7 cellular contexts compared by ENCODE assay signal in genomic region chr2:205700331-205701132, GRCh38. TPM values are rescaled to one million over a fixed set of nuclear protein-coding genes. Genes with fewer than 3 reads are reported as not detected.
DNase-seq lines count a peak whose midpoint lies in the region; ATAC-seq, FAIRE-seq and TF ChIP-seq lines count a peak whose summit lies in the region.

No MANE protein-coding gene starts in this region.

- TF ChIP-seq CTCF in H1 (IDR thresholded peaks at IDR 0.05; ENCODE audit: control extremely low read depth in 1 of 3, insufficient read depth in 1 of 3, low read depth in 1 of 3, low read length in 3 of 3) (no peak), osteocyte (IDR thresholded peaks at IDR 0.05) (no peak)

- peaks cover 95% of the 10 kb centered on the region for H3K4me1 Mint-ChIP-seq in osteocyte (ENCODE audit: unreplicated experiment)

- peak overlapping the region; percentile 65 for H2BK12ac ChIP-seq in H1 (ENCODE audit: low read depth, low read length)

- H3K4me3 Mint-ChIP-seq in osteocyte (ENCODE audit: unreplicated experiment), result peak overlapping the region; percentile 23

- ATAC-seq in GM18907 (IDR thresholded peaks at IDR 0.05; ENCODE audit: unreplicated experiment), result peak; percentile 89
- peak; percentile 80 for ATAC-seq in HG02678 (IDR thresholded peaks at IDR 0.05; ENCODE audit: unreplicated experiment)

- H2BK120ac ChIP-seq in H1 (replicated peaks; ENCODE audit: low read depth, low read length), result no peak overlapping the region

- H2BK15ac ChIP-seq in H1 (ENCODE audit: low read length), result no peak overlapping the region

- H2BK20ac ChIP-seq in H1 (ENCODE audit: low read length), result no peak overlapping the region

- no peaks in the 10 kb centered on the region for H3K27me3 ChIP-seq in H1 (replicated peaks in 1 of 4; ENCODE audit: control insufficient read depth in 3 of 4, extremely low read depth in 1 of 4, insufficient read depth in 3 of 4, low read length in 3 of 4)

- H3K4me2 ChIP-seq in H1 (ENCODE audit: insufficient read depth in 1 of 2, low read depth in 2 of 2, low read length in 2 of 2), result no peak overlapping the region

- H2BK5ac ChIP-seq in H1 (ENCODE audit: low read depth, low read length), result peak overlapping the region; percentile 27; the same call in 1 of the 2 replicates

- peaks cover 0 to 6% (median 0%) of the 10 kb centered on the region in 4 experiments; a peak in 1 of 8 replicates for H3K36me3 ChIP-seq in H1 (ENCODE audit: control insufficient read depth in 2 of 4, insufficient read depth in 4 of 4, low read length in 3 of 4)

- H4K91ac ChIP-seq in H1 (replicated peaks; ENCODE audit: insufficient read length, low read length), result no peak overlapping the region

- no peak overlapping the region for H3K23ac ChIP-seq in H1 (ENCODE audit: insufficient read length)

- no peaks in the 10 kb centered on the region for H3K23me2 ChIP-seq in H1 (ENCODE audit: low read depth, low read length)

- no peaks in the 10 kb centered on the region for H3K79me1 ChIP-seq in H1 (ENCODE audit: low read depth, low read length)

- POLR2A ChIA-PET in H1 (lab: Charles Lee; ENCODE audit: partially characterized antibody), result interaction anchor here (0.8 to 1.1 kb wide), 2 partner anchors 12 to 13 kb away, joined by 3 to 5 read pairs; no protein-coding TSS in a partner anchor

- H2AK5ac ChIP-seq in H1 (ENCODE audit: low read depth, low read length), result no peak overlapping the region

- DNase-seq in NOMO-1 treated with dmso at 0.1 percent for 144 hours (lab: John Stamatoyannopoulos, UW; ENCODE audit: unreplicated experiment) (peak; percentile 60), H1 (ENCODE audit: low read depth in 1 of 2, low spot score in 2 of 2) (no peak), osteocyte (ENCODE audit: extremely low spot score, unreplicated experiment) (peak; percentile 90), HPDE6-E6E7 (ENCODE audit: extremely low spot score) (no peak)
- DNase-seq in stimulated activated CD4-positive, alpha-beta T cell treated with anti-CD3 and anti-CD28 coated beads, Interleukin-2, amount 100 ng/mL, for 48 hours, result no peak

- TF ChIP-seq EP300 in H1 (IDR thresholded peaks at IDR 0.05; ENCODE audit: borderline replicate concordance in 1 of 2, low read depth in 2 of 2, low read length in 2 of 2), result no peak

- peaks cover 0 to 4% of the 10 kb centered on the region in 2 experiments; a peak in 1 of 4 replicates for H3K79me2 ChIP-seq in H1 (ENCODE audit: control insufficient read depth in 1 of 2, insufficient read depth in 2 of 2, low read length in 2 of 2)

- H3K14ac ChIP-seq in H1 (ENCODE audit: insufficient read length), result no peak overlapping the region

- peaks cover 4 to 23% (median 13%) of the 10 kb centered on the region in 4 experiments for H3K4me1 ChIP-seq in H1 (replicated peaks in 1 of 4; ENCODE audit: control insufficient read depth in 3 of 4, insufficient read depth in 4 of 4, low read length in 3 of 4)

- H3K36me3 Mint-ChIP-seq in osteocyte (ENCODE audit: unreplicated experiment), result peaks cover 17% of the 10 kb centered on the region

- no peak overlapping the region for H4K8ac ChIP-seq in H1 (ENCODE audit: extremely low read depth, insufficient read depth, low read length)

- H3K27me3 Mint-ChIP-seq in osteocyte (ENCODE audit: unreplicated experiment), result no peaks in the 10 kb centered on the region

- TF ChIP-seq POLR2A in H1 (IDR thresholded peaks at IDR 0.05; ENCODE audit: control extremely low read depth in 1 of 2, low read depth in 2 of 2, low read length in 2 of 2), result no peak

- peak overlapping the region; percentile 91 for H3K27ac Mint-ChIP-seq in osteocyte (ENCODE audit: unreplicated experiment)

- no peak for FAIRE-seq in H1 (lab: Jason Lieb, UNC)

- peak overlapping the region in 1 of 4 experiments; percentile 4; a peak in 1 of 7 replicates for H3K9ac ChIP-seq in H1 (replicated peaks in 1 of 4; ENCODE audit: extremely low read depth in 1 of 4, low read depth in 3 of 4, low read length in 3 of 4)

- no peak overlapping the region for H3K4ac ChIP-seq in H1 (replicated peaks; ENCODE audit: insufficient read length, low read depth, low read length)

- no peak overlapping the region for H3K4me3 ChIP-seq in H1 (ENCODE audit: extremely low read depth in 1 of 4, insufficient read depth in 2 of 4, low read depth in 3 of 4, low read length in 4 of 4)

- no peaks in the 10 kb centered on the region for H4K20me1 ChIP-seq in H1 (replicated peaks in 1 of 2; ENCODE audit: control insufficient read depth in 1 of 2, insufficient read depth in 2 of 2, low read length in 2 of 2)

- H3K27ac ChIP-seq in H1 (ENCODE audit: low read depth, low read length), result no peak overlapping the region

- no peak overlapping the region for H3K56ac ChIP-seq in H1 (replicated peaks; ENCODE audit: insufficient read length, low read depth, low read length)

- no peak overlapping the region for H2AFZ ChIP-seq in H1 (ENCODE audit: low read length)

- H3K18ac ChIP-seq in H1 (ENCODE audit: extremely low read depth, low read length), result peak overlapping the region; percentile 71

- H3K9me3 Mint-ChIP-seq in osteocyte (ENCODE audit: unreplicated experiment), result no peaks in the 10 kb centered on the region

- no peak for TF ChIP-seq RAD21 in H1 (IDR thresholded peaks at IDR 0.05 in 1 of 2, conservative IDR thresholded peaks at IDR 0.05 in 1 of 2; ENCODE audit: low read depth in 2 of 2, low read length in 2 of 2)

- no peaks in the 10 kb centered on the region; a peak in 1 of 4 replicates for H3K9me3 ChIP-seq in H1 (ENCODE audit: insufficient read depth in 2 of 2, low read depth in 1 of 2, low read length in 1 of 2)

- no peak overlapping the region for H4K5ac ChIP-seq in H1 (ENCODE audit: insufficient read length, low read depth, low read length)

- 78% methylated on average over 12 of the region's 12 CpGs; no CpG with 5 or more reads in 1 of the 2 experiments for WGBS in H1 (ENCODE audit: extremely low coverage in 1 of 2, insufficient coverage in 1 of 2, insufficient read length in 1 of 2, insufficient replicate concordance in 2 of 2, low coverage in 1 of 2, low lambda C conversion rate in 2 of 2, missing lambda C conversion rate in 1 of 2), 2 experiments

- CTCF ChIA-PET in H1 (lab: Charles Lee; ENCODE audit: partially characterized antibody), result interaction anchor here (0.7 to 1.3 kb wide), 5 partner anchors 20 to 186 kb away, joined by 3 to 4 read pairs (median 4); no protein-coding TSS in a partner anchor

TF ChIP-seq in H1, 55 proteins besides CTCF, POLR2A, EP300 and RAD21:
- TF ChIP-seq RFX5 (IDR thresholded peaks at IDR 0.05; ENCODE audit: borderline replicate concordance, low read depth, low read length), result no peak
- no peak for TF ChIP-seq HDAC6 (IDR thresholded peaks at IDR 0.05; ENCODE audit: low read depth, low read length)
- TF ChIP-seq PHF8 (conservative IDR thresholded peaks at IDR 0.05; ENCODE audit: low read depth, low read length), result no peak
- no peak for TF ChIP-seq YY1 (IDR thresholded peaks at IDR 0.05; ENCODE audit: low read depth, low read length)

RNA-seq across cellular contexts. Expression of gene NRP2, which starts 18.2 kb away (rescaled TPM):
- 36.9 and 37.8 TPM in 2 replicates for total RNA-seq in H1 (2021; fragmentation: NEBNext Ultra II Directional; extraction: Animal tissue kit (Norgen Biotek cat#: 25700))
- polyA plus RNA-seq in H1 (2011; rRNA removed), result 26.7 and 32.0 TPM in 2 replicates
- 23.9 TPM for polyA plus RNA-seq in H1 (2011; cell fraction: cytosol; rRNA removed)
- polyA plus RNA-seq in H1 (2011; cell fraction: nucleus; rRNA removed), result 56.3 TPM
- polyA plus RNA-seq in H1 (2012, experiment 1 of 2), result 35.4 to 38.0 TPM (median 37.0 TPM) in 4 replicates
- polyA plus RNA-seq in H1 (2012, experiment 2 of 2), result 10.6 TPM
- 46.7 TPM for polyA plus RNA-seq in H1 (2013, experiment 1 of 2)
- polyA plus RNA-seq in H1 (2013, experiment 2 of 2), result 42.5 TPM
- polyA minus RNA-seq in H1 (2011; rRNA and poly(A)+ RNA removed), result 78.9 and 87.3 TPM in 2 replicates
- 24.7 TPM for polyA minus RNA-seq in H1 (2011; cell fraction: cytosol; rRNA and poly(A)+ RNA removed)
- polyA minus RNA-seq in H1 (2011; cell fraction: nucleus; rRNA and poly(A)+ RNA removed), result 82.2 TPM
- 52.4 and 58.4 TPM in 2 replicates for total RNA-seq in osteocyte

Comparison
In these comparisons a context has a peak if more than half of its experiments do, and no peak if none do; other contexts are left out.
1. DNase-seq: peak in NOMO-1 treated with dmso at 0.1 percent for 144 hours (single experiment) and osteocyte (single experiment); none in H1 (0 of 2), HPDE6-E6E7 (single experiment) and stimulated activated CD4-positive, alpha-beta T cell treated with anti-CD3 and anti-CD28 coated beads, Interleukin-2, amount 100 ng/mL, for 48 hours (0 of 2).